Comparison of ENCODE assay signal across 20 cellular contexts in the genomic region with DNA sequence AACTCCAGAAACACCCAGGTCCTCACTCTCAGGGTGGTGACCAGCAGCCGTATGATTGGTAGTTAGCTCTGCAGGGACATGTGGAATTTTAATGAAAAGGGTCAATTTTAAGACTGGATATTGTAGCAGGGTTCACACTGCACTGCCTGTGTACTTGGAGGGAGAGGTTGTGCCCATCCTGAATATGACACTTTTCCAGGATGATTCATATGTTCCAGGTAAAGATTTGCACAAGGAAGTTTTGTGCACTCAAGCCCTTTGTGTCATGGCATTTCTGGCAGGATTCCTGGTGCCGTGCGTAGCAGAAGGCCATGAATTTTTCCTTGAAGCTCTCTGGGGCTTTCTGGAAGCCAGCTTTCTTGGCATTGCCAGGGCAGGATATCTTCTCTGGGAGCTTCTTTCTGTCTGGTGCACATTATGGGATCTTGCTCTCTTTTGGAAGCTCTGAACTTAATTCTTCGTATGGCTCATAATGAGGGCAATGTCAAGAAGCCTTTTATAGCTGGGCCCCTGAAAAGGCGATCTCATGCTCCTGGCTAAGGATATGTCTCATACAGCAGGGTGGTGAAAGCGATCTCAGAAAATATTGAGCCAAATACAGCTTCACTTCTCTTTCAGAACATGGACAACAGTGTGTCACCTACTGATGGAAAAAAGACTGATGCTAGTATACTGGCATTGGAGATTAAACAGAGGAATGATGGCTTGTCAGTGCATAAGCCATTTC.
DNase-seq lines count a peak whose midpoint lies in the region; ATAC-seq, FAIRE-seq and TF ChIP-seq lines count a peak whose summit lies in the region.
"Had no signal": no experiment of that assay in that cellular context is flagged by ENCODE, and none has a peak within 500 bp of the region (broad histone marks: within the 10 kb centered on the region; RNA-seq: fewer than 3 reads in every experiment).

No MANE protein-coding gene starts in this region.

- H3K9me2 ChIP-seq in PC-3 (replicated peaks; ENCODE audit: low read length), result no peaks in the 10 kb centered on the region

- POLR2A ChIA-PET in PC-3 (lab: Charles Lee; ENCODE audit: unreplicated experiment), result no interaction called here

- no peak for TF ChIP-seq POLR2A in breast epithelium (IDR thresholded peaks at IDR 0.05)

- no peaks in the 10 kb centered on the region for H3K79me2 ChIP-seq in PC-3 (ENCODE audit: low read length)

- no TSS peak for BruUV-seq in PC-3 (replicated peaks; lab: Mats Ljungman, UMichigan)

- H3K4me1 ChIP-seq in PC-3 (ENCODE audit: insufficient read depth, low read length) (no peaks in the 10 kb centered on the region; the same call in 1 of the 2 replicates), breast epithelium (no peaks in the 10 kb centered on the region)

- no peak overlapping the region for H3K9ac ChIP-seq in PC-3 (ENCODE audit: low read length)
- H3K9ac ChIP-seq: GM23248 had no signal

- DNase-seq in PC-3 (peak; percentile 50), breast epithelium (ENCODE audit: low spot score in 2 of 2) (peak in 1 of 2 donors; percentile 41), kidney tubule cell (ENCODE audit: low spot score) (peak; percentile 28), urothelium cell line (ENCODE audit: low spot score) (peak; percentile 17), anterior cingulate cortex (lab: John Stamatoyannopoulos, UW) (no peak), NCI-H1105 (lab: John Stamatoyannopoulos, UW) (no peak)
- DNase-seq: COR-L47, DMS153, GM23248, HCEC 1CT, NCI-H1436 treated with DMSO at 0.1 percent for 48 hours, NCI-H2029 treated with DMSO at 0.1 percent for 48 hours, NCI-H2171 treated with DMSO at 0.1 percent for 48 hours, NCI-H510A, NCI-H774 had no signal

- H3K36me3 ChIP-seq in PC-3 (ENCODE audit: low read depth, low read length) (no peaks in the 10 kb centered on the region), breast epithelium (no peaks in the 10 kb centered on the region)

- H2AFZ ChIP-seq in PC-3 (ENCODE audit: low read length), result no peak overlapping the region
- H2AFZ ChIP-seq: GM23248, PC-9 had no signal

- no peaks in the 10 kb centered on the region for H3K27me3 ChIP-seq in PC-3 (ENCODE audit: low read length)
- no peaks in the 10 kb centered on the region for H3K27me3 ChIP-seq in breast epithelium

- H3K9me3 ChIP-seq in PC-3 (ENCODE audit: low read length) (no peaks in the 10 kb centered on the region; the same call in 1 of the 2 replicates), breast epithelium (no peaks in the 10 kb centered on the region)

- FAIRE-seq in urothelium cell line (lab: Jason Lieb, UNC), result no peak

- TF ChIP-seq CTCF in PC-3 (conservative IDR thresholded peaks at IDR 0.05; ENCODE audit: low read depth, low read length), result no peak
- no peak for TF ChIP-seq CTCF in breast epithelium (IDR thresholded peaks at IDR 0.05)

- H3F3A ChIP-seq in PC-3 (ENCODE audit: low read length, unreplicated experiment), result no peaks in the 10 kb centered on the region

- H3K4me3 ChIP-seq in PC-3 (ENCODE audit: low read length) (no peak overlapping the region), breast epithelium (no peak overlapping the region)
- H3K4me3 ChIP-seq: GM23248, PC-9, SK-N-MC had no signal

- no peaks in the 10 kb centered on the region for H4K20me1 ChIP-seq in PC-3 (ENCODE audit: low read length)

- ATAC-seq in PC-3 (no peak), GM21423 (IDR thresholded peaks at IDR 0.05; ENCODE audit: unreplicated experiment) (no peak)
- ATAC-seq: Right ventricle myocardium inferior had no signal

- intact Hi-C loops in PC-3 (cut with micrococcal nuclease), result no loop called here
- intact Hi-C loops in breast epithelium (cut with DNase I; ENCODE audit: low total_unique reads), result no loop called here

- H3K27ac ChIP-seq in PC-3 (ENCODE audit: low read length) (no peak overlapping the region), breast epithelium (peak overlapping the region; percentile 8 to 26)
- H3K27ac ChIP-seq: GM23248, HL-60, PC-9, SK-N-MC had no signal

- no peak overlapping the region for H3K4me2 ChIP-seq in PC-3 (ENCODE audit: low read length)
- H3K4me2 ChIP-seq: PC-9 had no signal

- CTCF ChIA-PET in PC-3 (lab: Charles Lee), result no interaction called here

Comparison
In these comparisons a context has a peak if more than half of its experiments do, and no peak if none do; other contexts are left out.
1. DNase-seq: peak in PC-3 (single experiment), kidney tubule cell (single experiment) and urothelium cell line (single experiment); none in anterior cingulate cortex (0 of 58) and NCI-H1105 (single experiment).